In the genomic region with DNA sequence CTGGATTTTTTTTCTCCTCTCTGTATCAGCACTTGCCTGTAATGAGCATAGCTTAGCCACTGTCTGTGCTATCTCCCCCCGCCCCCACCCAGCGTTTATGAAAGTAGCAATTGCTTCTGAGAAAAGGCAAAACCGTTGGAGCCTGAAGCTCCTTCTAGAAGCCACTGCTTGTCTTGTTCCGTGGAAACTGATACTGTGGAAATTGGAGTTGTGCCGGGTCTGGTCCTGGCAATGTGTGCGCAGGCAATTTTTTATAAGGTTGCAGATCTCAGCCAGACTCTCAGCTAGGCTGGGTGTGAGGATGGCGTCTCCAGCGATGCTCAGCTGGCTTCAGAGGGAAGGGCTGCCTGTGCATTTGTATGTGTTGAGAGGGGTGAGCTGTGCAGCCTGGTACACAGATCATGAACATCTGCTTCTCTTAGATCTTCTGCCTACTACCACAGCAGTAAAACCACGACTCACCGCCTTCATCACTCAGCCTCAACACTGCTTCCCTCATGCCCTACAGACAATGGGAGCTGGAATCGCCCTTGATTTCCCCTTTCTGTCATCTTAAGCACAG, we compare ENCODE assay signal across 12 cellular contexts.
DNase-seq lines count a peak whose midpoint lies in the region; TF ChIP-seq lines count a peak whose summit lies in the region.
"Had no signal": no experiment of that assay in that cellular context is flagged by ENCODE, and none has a peak within 500 bp of the region (broad histone marks: within the 10 kb centered on the region; RNA-seq: fewer than 3 reads in every experiment).

No MANE protein-coding gene starts in this region.

- CTCF ChIA-PET in HEK293 (lab: Yijun Ruan, JAX), result interaction anchor here (0.8 kb wide), 1 partner anchor 41 kb away, joined by 3 read pairs; no protein-coding TSS in a partner anchor

- no peak overlapping the region for H3K4me3 ChIP-seq in HEK293 (ENCODE audit: low read depth, low read length)
- H3K4me3 ChIP-seq in effector memory CD4-positive, alpha-beta T cell (ENCODE audit: insufficient read depth, low read depth, low read length, poor library complexity, severe bottlenecking), result no peak overlapping the region
- H3K4me3 ChIP-seq: smooth muscle cell had no signal

- TF ChIP-seq CTCF in HEK293 (tag by site-specific recombination; IDR thresholded peaks at IDR 0.05), result no peak

- H3K9me3 ChIP-seq in HEK293 (ENCODE audit: control insufficient read depth, insufficient read depth, low read depth, low read length), result no peaks in the 10 kb centered on the region
- no peaks in the 10 kb centered on the region for H3K9me3 ChIP-seq in effector memory CD4-positive, alpha-beta T cell (ENCODE audit: control insufficient read depth, low read length)

- no peaks in the 10 kb centered on the region for H3K27me3 ChIP-seq in effector memory CD4-positive, alpha-beta T cell (replicated peaks; ENCODE audit: control insufficient read depth, insufficient read depth, low read length, poor library complexity, severe bottlenecking)

- no peaks in the 10 kb centered on the region for H3K4me1 ChIP-seq in HEK293 (ENCODE audit: control insufficient read depth, insufficient read depth, low read length)
- H3K4me1 ChIP-seq in effector memory CD4-positive, alpha-beta T cell (ENCODE audit: control insufficient read depth, insufficient read depth, low read length, poor library complexity, severe bottlenecking), result no peaks in the 10 kb centered on the region

- no peak overlapping the region for H3K27ac ChIP-seq in HEK293 (ENCODE audit: extremely low read depth, low read depth, low read length)
- H3K27ac ChIP-seq in effector memory CD4-positive, alpha-beta T cell (ENCODE audit: insufficient read depth, low read length, poor library complexity, severe bottlenecking), result no peak overlapping the region
- H3K27ac ChIP-seq: 22Rv1 had no signal

- POLR2A ChIA-PET in HEK293 (lab: Yijun Ruan, JAX), result no interaction called here

- DNase-seq in DMS 273 (lab: John Stamatoyannopoulos, UW; ENCODE audit: unreplicated experiment) (peak; percentile 8), DMS 273 treated with DMSO at 0.1 percent for 48 hours (lab: John Stamatoyannopoulos, UW) (no peak), RPMI7951 (ENCODE audit: low read depth) (peak; percentile 70), inferior parietal cortex (ENCODE audit: extremely low spot score) (peak; percentile 3), SHP77 treated with DMSO at 0.1 percent for 48 hours (lab: John Stamatoyannopoulos, UW) (no peak)
- DNase-seq in effector memory CD4-positive, alpha-beta T cell, result no peak
- DNase-seq in activated effector memory CD4-positive, alpha-beta T cell treated with anti-CD3 and anti-CD28 coated beads, Interleukin-2, amount 50 U/mL, for 16 hours, result no peak
- DNase-seq: effector CD8-positive, alpha-beta T cell; NCI-H526 treated with DMSO at 0.1 percent for 48 hours had no signal

- H3K36me3 ChIP-seq in HEK293 (ENCODE audit: control insufficient read depth in 2 of 2, insufficient read depth in 1 of 2, low read length in 2 of 2), result no peaks in the 10 kb centered on the region
- no peaks in the 10 kb centered on the region for H3K36me3 ChIP-seq in effector memory CD4-positive, alpha-beta T cell (ENCODE audit: control insufficient read depth, insufficient read depth, low read length)

TF ChIP-seq in HEK293, 187 proteins besides CTCF, POLR2A, EP300 and RAD21:
- TF ChIP-seq ZNF24 (tag by site-specific recombination; IDR thresholded peaks at IDR 0.05), result no peak
- TF ChIP-seq, protein P1, sequence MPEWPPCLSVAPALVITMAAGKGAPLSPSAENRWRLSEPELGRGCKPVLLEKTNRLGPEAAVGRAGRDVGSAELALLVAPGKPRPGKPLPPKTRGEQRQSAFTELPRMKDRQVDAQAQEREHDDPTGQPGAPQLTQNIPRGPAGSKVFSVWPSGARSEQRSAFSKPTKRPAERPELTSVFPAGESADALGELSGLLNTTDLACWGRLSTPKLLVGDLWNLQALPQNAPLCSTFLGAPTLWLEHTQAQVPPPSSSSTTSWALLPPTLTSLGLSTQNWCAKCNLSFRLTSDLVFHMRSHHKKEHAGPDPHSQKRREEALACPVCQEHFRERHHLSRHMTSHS (tag by site-specific recombination; IDR thresholded peaks at IDR 0.05), result no peak
- no peak for TF ChIP-seq ZEB2 (tag by site-specific recombination; IDR thresholded peaks at IDR 0.05)
- 0 out of 2 replicates have a peak, but pooled peaks have one; percentile 25 for TF ChIP-seq ZBTB17 (tag by site-specific recombination; IDR thresholded peaks at IDR 0.05)
- no peak for TF ChIP-seq TCF7L2 (IDR thresholded peaks at IDR 0.05; ENCODE audit: borderline replicate concordance, low read depth, low read length)
- TF ChIP-seq ZBTB20 (tag by site-specific recombination; IDR thresholded peaks at IDR 0.05), result 0 out of 2 replicates have a peak, but pooled peaks have one; percentile 43
- no peak for TF ChIP-seq ZBTB48 (tag by site-specific recombination; IDR thresholded peaks at IDR 0.05)
- TF ChIP-seq, protein P2, sequence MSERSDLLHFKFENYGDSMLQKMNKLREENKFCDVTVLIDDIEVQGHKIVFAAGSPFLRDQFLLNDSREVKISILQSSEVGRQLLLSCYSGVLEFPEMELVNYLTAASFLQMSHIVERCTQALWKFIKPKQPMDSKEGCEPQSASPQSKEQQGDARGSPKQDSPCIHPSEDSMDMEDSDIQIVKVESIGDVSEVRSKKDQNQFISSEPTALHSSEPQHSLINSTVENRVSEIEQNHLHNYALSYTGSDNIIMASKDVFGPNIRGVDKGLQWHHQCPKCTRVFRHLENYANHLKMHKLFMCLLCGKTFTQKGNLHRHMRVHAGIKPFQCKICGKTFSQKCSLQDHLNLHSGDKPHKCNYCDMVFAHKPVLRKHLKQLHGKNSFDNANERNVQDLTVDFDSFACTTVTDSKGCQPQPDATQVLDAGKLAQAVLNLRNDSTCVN (tag by site-specific recombination; optimal IDR thresholded peaks at IDR 0.05), result no peak
- TF ChIP-seq ZNF658 (tag by site-specific recombination; IDR thresholded peaks at IDR 0.05), result no peak

Comparison
In these comparisons a context has a peak if more than half of its experiments do, and no peak if none do; other contexts are left out.
1. DNase-seq: peak in DMS 273 (single experiment), RPMI7951 (single experiment) and inferior parietal cortex (single experiment); none in DMS 273 treated with DMSO at 0.1 percent for 48 hours (single experiment), effector memory CD4-positive, alpha-beta T cell (0 of 3), activated effector memory CD4-positive, alpha-beta T cell treated with anti-CD3 and anti-CD28 coated beads, Interleukin-2, amount 50 U/mL, for 16 hours (single experiment) and SHP77 treated with DMSO at 0.1 percent for 48 hours (single experiment).